In genomic region chr16:72963508-72963907, GRCh38 we compare ENCODE assay signal across 18 cellular contexts.
"Had no signal": no experiment of that assay in that cellular context is flagged by ENCODE, and none has a peak within 500 bp of the region (broad histone marks: within the 10 kb centered on the region; RNA-seq: fewer than 3 reads in every experiment).

No MANE protein-coding gene starts in this region.

- H3K4me2 ChIP-seq: hepatocyte had no signal

- ATAC-seq: esophagus mucosa; left cardiac atrium; left ventricle myocardium superior; natural killer cell treated with Interleukin-12 subunit alpha and Interleukin-12 subunit beta and Interleukin-15 and Interleukin-18, amount 100 ng/mL, for 72 hours had no signal

- H2AFZ ChIP-seq: hepatocyte had no signal

- H3K27ac ChIP-seq: hepatocyte, neutrophil, right atrium auricular region, sigmoid colon, skin epidermis had no signal

- H3K4me3 Mint-ChIP-seq: natural killer cell treated with Interleukin-12 subunit alpha and Interleukin-12 subunit beta and Interleukin-15 and Interleukin-18, amount 100 ng/mL, for 72 hours; type B pancreatic cell had no signal

- H3K9me3 Mint-ChIP-seq: natural killer cell treated with Interleukin-12 subunit alpha and Interleukin-12 subunit beta and Interleukin-15 and Interleukin-18, amount 100 ng/mL, for 72 hours; type B pancreatic cell had no signal

- H3K27me3 ChIP-seq: dorsolateral prefrontal cortex, hepatocyte, neutrophil, right atrium auricular region, sigmoid colon had no signal

- H3K36me3 ChIP-seq: neutrophil had no signal

- H3K27ac Mint-ChIP-seq: natural killer cell treated with Interleukin-12 subunit alpha and Interleukin-12 subunit beta and Interleukin-15 and Interleukin-18, amount 100 ng/mL, for 72 hours had no signal

- H3K36me3 Mint-ChIP-seq: natural killer cell treated with Interleukin-12 subunit alpha and Interleukin-12 subunit beta and Interleukin-15 and Interleukin-18, amount 100 ng/mL, for 72 hours had no signal

- DNase-seq: cortex of kidney; dorsolateral prefrontal cortex; effector CD8-positive, alpha-beta T cell; kidney; left cardiac atrium; left ventricle myocardium superior; midbrain; sigmoid colon; stimulated activated CD4-positive, alpha-beta T cell treated with anti-CD3 and anti-CD28 coated beads, Interleukin-12 subunit alpha, Interleukin-12 subunit beta, amount 100 ng/mL, for 4 hours; stimulated activated naive CD4-positive, alpha-beta T cell treated with Interleukin-2 at 50 U/mL for 16 hours had no signal

- H3K4me3 ChIP-seq: dorsolateral prefrontal cortex, hepatocyte, lung, right atrium auricular region, sigmoid colon, skin epidermis had no signal

- H3K9me3 ChIP-seq: neutrophil, right atrium auricular region, sigmoid colon had no signal

- H3K27me3 Mint-ChIP-seq: natural killer cell treated with Interleukin-12 subunit alpha and Interleukin-12 subunit beta and Interleukin-15 and Interleukin-18, amount 100 ng/mL, for 72 hours; type B pancreatic cell had no signal
